1 cellular context compared by ENCODE assay signal in the genomic region with DNA sequence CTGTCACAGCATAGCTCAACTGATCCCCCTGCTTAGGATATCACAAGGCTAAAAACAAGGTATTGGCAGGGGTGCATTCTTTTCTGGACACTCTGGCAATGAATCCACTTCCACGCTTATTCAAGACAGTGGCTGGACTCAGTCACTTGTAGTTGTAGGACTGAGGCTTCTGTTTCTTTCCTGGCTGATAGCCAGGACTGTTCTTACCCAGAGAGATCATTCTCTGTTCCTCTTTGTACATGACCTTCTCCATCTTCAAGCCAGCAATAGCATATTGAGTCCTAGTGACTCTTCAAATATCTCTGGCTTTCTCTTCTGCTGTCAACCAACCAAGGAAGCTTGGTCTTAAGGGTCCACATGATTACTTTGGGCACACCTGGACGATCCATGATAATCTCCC.
TF ChIP-seq lines count a peak whose summit lies in the region.

No MANE protein-coding gene starts in this region.

TF ChIP-seq in GM23338, 12 proteins besides CTCF, POLR2A, EP300 and RAD21 (continued from another document):
- TF ChIP-seq, protein P1, sequence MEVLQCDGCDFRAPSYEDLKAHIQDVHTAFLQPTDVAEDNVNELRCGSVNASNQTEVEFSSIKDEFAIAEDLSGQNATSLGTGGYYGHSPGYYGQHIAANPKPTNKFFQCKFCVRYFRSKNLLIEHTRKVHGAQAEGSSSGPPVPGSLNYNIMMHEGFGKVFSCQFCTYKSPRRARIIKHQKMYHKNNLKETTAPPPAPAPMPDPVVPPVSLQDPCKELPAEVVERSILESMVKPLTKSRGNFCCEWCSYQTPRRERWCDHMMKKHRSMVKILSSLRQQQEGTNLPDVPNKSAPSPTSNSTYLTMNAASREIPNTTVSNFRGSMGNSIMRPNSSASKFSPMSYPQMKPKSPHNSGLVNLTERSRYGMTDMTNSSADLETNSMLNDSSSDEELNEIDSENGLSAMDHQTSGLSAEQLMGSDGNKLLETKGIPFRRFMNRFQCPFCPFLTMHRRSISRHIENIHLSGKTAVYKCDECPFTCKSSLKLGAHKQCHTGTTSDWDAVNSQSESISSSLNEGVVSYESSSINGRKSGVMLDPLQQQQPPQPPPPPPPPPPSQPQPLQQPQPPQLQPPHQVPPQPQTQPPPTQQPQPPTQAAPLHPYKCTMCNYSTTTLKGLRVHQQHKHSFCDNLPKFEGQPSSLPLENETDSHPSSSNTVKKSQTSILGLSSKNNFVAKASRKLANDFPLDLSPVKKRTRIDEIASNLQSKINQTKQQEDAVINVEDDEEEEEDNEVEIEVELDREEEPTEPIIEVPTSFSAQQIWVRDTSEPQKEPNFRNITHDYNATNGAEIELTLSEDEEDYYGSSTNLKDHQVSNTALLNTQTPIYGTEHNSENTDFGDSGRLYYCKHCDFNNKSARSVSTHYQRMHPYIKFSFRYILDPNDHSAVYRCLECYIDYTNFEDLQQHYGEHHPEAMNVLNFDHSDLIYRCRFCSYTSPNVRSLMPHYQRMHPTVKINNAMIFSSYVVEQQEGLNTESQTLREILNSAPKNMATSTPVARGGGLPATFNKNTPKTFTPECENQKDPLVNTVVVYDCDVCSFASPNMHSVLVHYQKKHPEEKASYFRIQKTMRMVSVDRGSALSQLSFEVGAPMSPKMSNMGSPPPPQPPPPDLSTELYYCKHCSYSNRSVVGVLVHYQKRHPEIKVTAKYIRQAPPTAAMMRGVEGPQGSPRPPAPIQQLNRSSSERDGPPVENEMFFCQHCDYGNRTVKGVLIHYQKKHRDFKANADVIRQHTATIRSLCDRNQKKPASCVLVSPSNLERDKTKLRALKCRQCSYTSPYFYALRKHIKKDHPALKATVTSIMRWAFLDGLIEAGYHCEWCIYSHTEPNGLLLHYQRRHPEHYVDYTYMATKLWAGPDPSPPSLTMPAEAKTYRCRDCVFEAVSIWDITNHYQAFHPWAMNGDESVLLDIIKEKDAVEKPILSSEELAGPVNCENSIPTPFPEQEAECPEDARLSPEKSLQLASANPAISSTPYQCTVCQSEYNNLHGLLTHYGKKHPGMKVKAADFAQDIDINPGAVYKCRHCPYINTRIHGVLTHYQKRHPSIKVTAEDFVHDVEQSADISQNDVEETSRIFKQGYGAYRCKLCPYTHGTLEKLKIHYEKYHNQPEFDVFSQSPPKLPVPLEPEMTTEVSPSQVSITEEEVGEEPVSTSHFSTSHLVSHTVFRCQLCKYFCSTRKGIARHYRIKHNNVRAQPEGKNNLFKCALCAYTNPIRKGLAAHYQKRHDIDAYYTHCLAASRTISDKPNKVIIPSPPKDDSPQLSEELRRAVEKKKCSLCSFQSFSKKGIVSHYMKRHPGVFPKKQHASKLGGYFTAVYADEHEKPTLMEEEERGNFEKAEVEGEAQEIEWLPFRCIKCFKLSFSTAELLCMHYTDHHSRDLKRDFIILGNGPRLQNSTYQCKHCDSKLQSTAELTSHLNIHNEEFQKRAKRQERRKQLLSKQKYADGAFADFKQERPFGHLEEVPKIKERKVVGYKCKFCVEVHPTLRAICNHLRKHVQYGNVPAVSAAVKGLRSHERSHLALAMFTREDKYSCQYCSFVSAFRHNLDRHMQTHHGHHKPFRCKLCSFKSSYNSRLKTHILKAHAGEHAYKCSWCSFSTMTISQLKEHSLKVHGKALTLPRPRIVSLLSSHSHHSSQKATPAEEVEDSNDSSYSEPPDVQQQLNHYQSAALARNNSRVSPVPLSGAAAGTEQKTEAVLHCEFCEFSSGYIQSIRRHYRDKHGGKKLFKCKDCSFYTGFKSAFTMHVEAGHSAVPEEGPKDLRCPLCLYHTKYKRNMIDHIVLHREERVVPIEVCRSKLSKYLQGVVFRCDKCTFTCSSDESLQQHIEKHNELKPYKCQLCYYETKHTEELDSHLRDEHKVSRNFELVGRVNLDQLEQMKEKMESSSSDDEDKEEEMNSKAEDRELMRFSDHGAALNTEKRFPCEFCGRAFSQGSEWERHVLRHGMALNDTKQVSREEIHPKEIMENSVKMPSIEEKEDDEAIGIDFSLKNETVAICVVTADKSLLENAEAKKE (CRISPR knock-in tag; IDR thresholded peaks at IDR 0.05): no peak
